Comparison of ENCODE assay signal across 23 cellular contexts in genomic region chr12:87678453-87678852, GRCh38.
DNase-seq lines count a peak whose midpoint lies in the region; ATAC-seq, FAIRE-seq and TF ChIP-seq lines count a peak whose summit lies in the region.
"Had no signal": no experiment of that assay in that cellular context is flagged by ENCODE, and none has a peak within 500 bp of the region (broad histone marks: within the 10 kb centered on the region; RNA-seq: fewer than 3 reads in every experiment).

No MANE protein-coding gene starts in this region.

- H2BK15ac ChIP-seq in IMR-90 (ENCODE audit: low read depth, low read length), result no peak overlapping the region

- peak overlapping the region; percentile 69; the same call in 1 of the 2 replicates for H3K18ac ChIP-seq in IMR-90 (ENCODE audit: low read depth, low read length)

- dilution Hi-C loops in IMR-90 (cut with HindIII; ENCODE audit: low sequenced_read_pairs, unreplicated experiment), result no loop called here

- no peak overlapping the region for H3K27ac Mint-ChIP-seq in osteocyte (ENCODE audit: unreplicated experiment)
- H3K27ac Mint-ChIP-seq in activated CD4-positive, alpha-beta T cell treated with anti-CD3 and anti-CD28 coated beads for 36 hours, result no peak overlapping the region
- H3K27ac Mint-ChIP-seq: activated naive CD4-positive, alpha-beta T cell treated with anti-CD3 and anti-CD28 coated beads, Interleukin-2, amount 50 U/mL, for 24 hours; CD4-positive, alpha-beta memory T cell had no signal

- in situ Hi-C loops in IMR-90 (cut with MboI; ENCODE audit: low sequenced_read_pairs) (no loop called here), GM12878 (cut with MboI) (no loop called here)

- H3K4me1 Mint-ChIP-seq in osteocyte (ENCODE audit: unreplicated experiment), result no peaks in the 10 kb centered on the region
- H3K4me1 Mint-ChIP-seq in activated CD4-positive, alpha-beta T cell treated with anti-CD3 and anti-CD28 coated beads for 36 hours, result no peaks in the 10 kb centered on the region
- H3K4me1 Mint-ChIP-seq: activated naive CD4-positive, alpha-beta T cell treated with anti-CD3 and anti-CD28 coated beads, Interleukin-2, amount 50 U/mL, for 24 hours; CD4-positive, alpha-beta memory T cell; neural crest cell had no signal

- no peaks in the 10 kb centered on the region for H3K79me2 ChIP-seq in GM12878 (ENCODE audit: control insufficient read depth, insufficient read depth, low read length)

- POLR2A ChIA-PET in IMR-90 (lab: Charles Lee; ENCODE audit: unreplicated experiment) (no interaction called here), GM12878 (lab: Charles Lee) (no interaction called here)
- POLR2A ChIA-PET in activated CD4-positive, alpha-beta T cell treated with anti-CD3 and anti-CD28 coated beads for 36 hours (lab: Charles Lee), result no interaction called here

- no peak overlapping the region for H2BK120ac ChIP-seq in IMR-90 (ENCODE audit: low read depth, low read length)

- H3K9ac ChIP-seq in IMR-90 (ENCODE audit: low read depth, low read length) (no peak overlapping the region), GM12878 (ENCODE audit: control insufficient read depth, insufficient read depth, low read length) (no peak overlapping the region)

- no peak overlapping the region for H3K14ac ChIP-seq in IMR-90 (replicated peaks; ENCODE audit: low read depth, low read length)

- H3K23ac ChIP-seq in IMR-90 (ENCODE audit: low read depth, low read length), result no peak overlapping the region

- no peaks in the 10 kb centered on the region for H3K27me3 Mint-ChIP-seq in osteocyte (ENCODE audit: unreplicated experiment)
- no peaks in the 10 kb centered on the region for H3K27me3 Mint-ChIP-seq in activated CD4-positive, alpha-beta T cell treated with anti-CD3 and anti-CD28 coated beads for 36 hours
- H3K27me3 Mint-ChIP-seq: activated naive CD4-positive, alpha-beta T cell treated with anti-CD3 and anti-CD28 coated beads, Interleukin-2, amount 50 U/mL, for 24 hours; brain; CD4-positive, alpha-beta memory T cell had no signal

- no peak for TF ChIP-seq EP300 in GM12878 (IDR thresholded peaks at IDR 0.05; ENCODE audit: borderline replicate concordance in 1 of 2, control insufficient read depth in 1 of 2, low read depth in 2 of 2, low read length in 2 of 2)

- CTCF ChIA-PET in IMR-90 (lab: Yijun Ruan, JAX), result no interaction called here
- CTCF ChIA-PET in GM12878 (lab: Yijun Ruan, JAX), result no interaction called here
- CTCF ChIA-PET in activated CD4-positive, alpha-beta T cell treated with anti-CD3 and anti-CD28 coated beads for 36 hours (lab: Charles Lee), result no interaction called here

- H3K27me3 ChIP-seq in IMR-90 (ENCODE audit: control insufficient read depth, insufficient read depth, low read length), result no peaks in the 10 kb centered on the region
- no peaks in the 10 kb centered on the region for H3K27me3 ChIP-seq in GM12878 (replicated peaks in 1 of 2; ENCODE audit: control insufficient read depth in 2 of 2, insufficient read depth in 2 of 2, low read length in 1 of 2)
- H3K27me3 ChIP-seq: spleen had no signal

- no TSS peak for BruUV-seq in IMR-90 (replicated peaks; lab: Mats Ljungman, UMichigan)
- BruUV-seq in GM12878 (replicated peaks; lab: Mats Ljungman, UMichigan), result no TSS peak

- H3K4me1 ChIP-seq in IMR-90 (ENCODE audit: control insufficient read depth, insufficient read depth, low read length) (no peaks in the 10 kb centered on the region), GM12878 (ENCODE audit: control insufficient read depth, insufficient read depth, low read length) (no peaks in the 10 kb centered on the region)
- H3K4me1 ChIP-seq: prostate gland, spleen had no signal

- H4K20me1 ChIP-seq in IMR-90 (ENCODE audit: insufficient read depth, low read length), result no peaks in the 10 kb centered on the region
- H4K20me1 ChIP-seq in GM12878 (ENCODE audit: control insufficient read depth, insufficient read depth), result no peaks in the 10 kb centered on the region

- intact Hi-C loops in IMR-90 (cut with micrococcal nuclease), result no loop called here
- intact Hi-C loops in GM12878 (cut with micrococcal nuclease; ENCODE audit: unreplicated experiment), result no loop called here
- intact Hi-C loops in activated CD4-positive, alpha-beta T cell treated with anti-CD3 and anti-CD28 coated beads for 36 hours (cut with DNase I, micrococcal nuclease), result no loop called here

- H2AK5ac ChIP-seq in IMR-90 (ENCODE audit: low read depth, low read length), result no peak overlapping the region

- H3K9me3 Mint-ChIP-seq in osteocyte (ENCODE audit: unreplicated experiment), result no peaks in the 10 kb centered on the region
- H3K9me3 Mint-ChIP-seq in activated CD4-positive, alpha-beta T cell treated with anti-CD3 and anti-CD28 coated beads for 36 hours (ENCODE audit: low read depth), result no peaks in the 10 kb centered on the region
- H3K9me3 Mint-ChIP-seq: activated naive CD4-positive, alpha-beta T cell treated with anti-CD3 and anti-CD28 coated beads, Interleukin-2, amount 50 U/mL, for 24 hours; neural crest cell had no signal

- DNase-seq in AG10803 (ENCODE audit: low read depth) (peak; percentile 2), IMR-90 (peak; percentile 59), GM12878 (ENCODE audit: low read depth, low spot score) (no peak), fibroblast of pulmonary artery (ENCODE audit: low read depth) (peak; percentile 78), A172 (ENCODE audit: low spot score) (no peak), osteocyte (ENCODE audit: extremely low spot score, unreplicated experiment) (no peak), AG20443 (ENCODE audit: low spot score) (no peak)
- no peak for DNase-seq in activated CD4-positive, alpha-beta T cell treated with anti-CD3 and anti-CD28 coated beads for 36 hours
- DNase-seq: activated CD8-positive, alpha-beta memory T cell treated with anti-CD3 and anti-CD28 coated beads for 24 hours; activated T-cell treated with anti-CD3 and anti-CD28 coated beads, Interleukin-2, amount 50 U/mL, for 48 hours; CD4-positive, alpha-beta memory T cell; glutamatergic neuron; Karpas-422; NCI-H2171 treated with DMSO at 0.1 percent for 48 hours; RPMI8226; spleen; T-helper 9 cell had no signal

- H3K27ac ChIP-seq in IMR-90 (ENCODE audit: insufficient read depth, low read length), result no peak overlapping the region
- H3K27ac ChIP-seq in GM12878 (ENCODE audit: control insufficient read depth, insufficient read depth), result no peak overlapping the region
- H3K27ac ChIP-seq: prostate gland, spleen had no signal

- H3K4me2 ChIP-seq in IMR-90 (ENCODE audit: low read depth, low read length) (no peak overlapping the region; the same call in 1 of the 2 replicates), GM12878 (ENCODE audit: control insufficient read depth, insufficient read depth) (no peak overlapping the region)

- H3K9me3 ChIP-seq in IMR-90 (ENCODE audit: control insufficient read depth, insufficient read depth, low read length) (no peaks in the 10 kb centered on the region), GM12878 (replicated peaks; ENCODE audit: control insufficient read depth, insufficient read depth, low read length) (no peaks in the 10 kb centered on the region)
- H3K9me3 ChIP-seq: prostate gland, spleen had no signal

- H4K5ac ChIP-seq in IMR-90 (ENCODE audit: low read depth, low read length), result no peak overlapping the region

- H3K36me3 Mint-ChIP-seq in osteocyte (ENCODE audit: unreplicated experiment), result no peaks in the 10 kb centered on the region
- no peaks in the 10 kb centered on the region for H3K36me3 Mint-ChIP-seq in activated CD4-positive, alpha-beta T cell treated with anti-CD3 and anti-CD28 coated beads for 36 hours (ENCODE audit: low read depth)
- H3K36me3 Mint-ChIP-seq: activated naive CD4-positive, alpha-beta T cell treated with anti-CD3 and anti-CD28 coated beads, Interleukin-2, amount 50 U/mL, for 24 hours; brain; CD4-positive, alpha-beta memory T cell had no signal

- RAD21 ChIA-PET in GM12878 (lab: Charles Lee; ENCODE audit: unreplicated experiment), result no interaction called here

- H4K91ac ChIP-seq in IMR-90 (ENCODE audit: insufficient read depth, low read depth, low read length), result no peak overlapping the region

- no peaks in the 10 kb centered on the region for H3K9me1 ChIP-seq in IMR-90 (ENCODE audit: insufficient read depth, low read length)

- peak; percentile 66 for ATAC-seq in IMR-90 (ENCODE audit: low read depth)
- no peak for ATAC-seq in GM12878
- no peak for ATAC-seq in activated CD4-positive, alpha-beta T cell treated with anti-CD3 and anti-CD28 coated beads for 36 hours
- ATAC-seq: activated CD4-positive, CD25-positive, alpha-beta regulatory T cell treated with anti-CD3 and anti-CD28 coated beads, Interleukin-2, amount 50 U/mL, for 24 hours; SK-N-SH treated with all-trans-retinoic acid at 6 μM for 48 hours had no signal

- TF ChIP-seq RAD21 in IMR-90 (IDR thresholded peaks at IDR 0.05; ENCODE audit: low read length), result no peak
- no peak for TF ChIP-seq RAD21 in GM12878 (IDR thresholded peaks at IDR 0.05; ENCODE audit: insufficient read depth, low read depth, low read length)

- TF ChIP-seq POLR2A in IMR-90 (IDR thresholded peaks at IDR 0.05; ENCODE audit: low read depth, low read length), result no peak
- no peak for TF ChIP-seq POLR2A in GM12878 (IDR thresholded peaks at IDR 0.05; ENCODE audit: low read depth, low read length)

- no peak overlapping the region for H3K4me3 ChIP-seq in AG10803 (ENCODE audit: low read length)
- H3K4me3 ChIP-seq in IMR-90 (ENCODE audit: insufficient read depth, low read depth, low read length), result no peak overlapping the region
- no peak overlapping the region for H3K4me3 ChIP-seq in GM12878
- H3K4me3 ChIP-seq in fibroblast of pulmonary artery (replicated peaks; ENCODE audit: low read depth, low read length), result no peak overlapping the region
- H3K4me3 ChIP-seq: prostate gland, spleen had no signal

- H3K36me3 ChIP-seq in IMR-90 (ENCODE audit: control insufficient read depth, insufficient read depth, low read length) (no peaks in the 10 kb centered on the region), GM12878 (ENCODE audit: control insufficient read depth in 2 of 2, insufficient read depth in 2 of 2, low read length in 1 of 2) (no peaks in the 10 kb centered on the region)
- H3K36me3 ChIP-seq: prostate gland, spleen had no signal

- H2BK5ac ChIP-seq in IMR-90 (ENCODE audit: low read depth, low read length, poor library complexity, severe bottlenecking), result peak overlapping the region; percentile 31

- H3K79me1 ChIP-seq in IMR-90 (ENCODE audit: low read depth in 1 of 2, low read length in 2 of 2), result no peaks in the 10 kb centered on the region

- SMC1A ChIA-PET in GM12878 (lab: Charles Lee; ENCODE audit: uncharacterized antibody, unreplicated experiment), result no interaction called here

- no peak overlapping the region for H4K8ac ChIP-seq in IMR-90 (ENCODE audit: low read depth in 2 of 2, low read length in 2 of 2)

- no peak for TF ChIP-seq CTCF in AG10803 (conservative IDR thresholded peaks at IDR 0.05; ENCODE audit: low read length)
- no peak for TF ChIP-seq CTCF in IMR-90 (conservative IDR thresholded peaks at IDR 0.05; ENCODE audit: low read depth, low read length)
- no peak for TF ChIP-seq CTCF in GM12878 (IDR thresholded peaks at IDR 0.05 in 2 of 3, conservative IDR thresholded peaks at IDR 0.05 in 1 of 3; ENCODE audit: control insufficient read depth in 2 of 3, extremely low read depth in 1 of 3, insufficient read depth in 1 of 3, low read depth in 3 of 3, low read length in 3 of 3)
- TF ChIP-seq CTCF in fibroblast of pulmonary artery (IDR thresholded peaks at IDR 0.05; ENCODE audit: low read length, missing control alignments), result no peak
- TF ChIP-seq CTCF in osteocyte (IDR thresholded peaks at IDR 0.05), result no peak

- no peak overlapping the region for H3K4ac ChIP-seq in IMR-90 (ENCODE audit: low read depth, low read length)

- H2AFZ ChIP-seq in IMR-90 (replicated peaks; ENCODE audit: low read length, poor library complexity) (no peak overlapping the region), GM12878 (ENCODE audit: control insufficient read depth, low read depth, low read length) (no peak overlapping the region)

- H3K4me3 Mint-ChIP-seq in osteocyte (ENCODE audit: unreplicated experiment), result no peak overlapping the region
- H3K4me3 Mint-ChIP-seq in activated CD4-positive, alpha-beta T cell treated with anti-CD3 and anti-CD28 coated beads for 36 hours, result no peak overlapping the region
- H3K4me3 Mint-ChIP-seq: activated naive CD4-positive, alpha-beta T cell treated with anti-CD3 and anti-CD28 coated beads, Interleukin-2, amount 50 U/mL, for 24 hours; brain; CD4-positive, alpha-beta memory T cell; neural crest cell had no signal

- no peak overlapping the region for H2BK20ac ChIP-seq in IMR-90 (ENCODE audit: low read depth, low read length)

- no peak overlapping the region for H3K56ac ChIP-seq in IMR-90 (ENCODE audit: extremely low read depth, insufficient read depth, low read length)

- no peak for FAIRE-seq in GM12878 (lab: Jason Lieb, UNC)

- H2AK9ac ChIP-seq in IMR-90 (replicated peaks; ENCODE audit: low read depth, low read length, poor library complexity), result no peak overlapping the region

Comparison
In these comparisons a context has a peak if more than half of its experiments do, and no peak if none do; other contexts are left out.
1. DNase-seq: peak in AG10803 (single experiment), IMR-90 (single experiment) and fibroblast of pulmonary artery (single experiment); none in GM12878 (single experiment), A172 (single experiment), osteocyte (single experiment), activated CD4-positive, alpha-beta T cell treated with anti-CD3 and anti-CD28 coated beads for 36 hours (single experiment) and AG20443 (single experiment).